In genomic region chr12:4271433-4272013, GRCh38 we compare ENCODE assay signal across 9 cellular contexts. TPM values are rescaled to one million over a fixed set of nuclear protein-coding genes. Genes with fewer than 3 reads are reported as not detected.
DNase-seq lines count a peak whose midpoint lies in the region; ATAC-seq and TF ChIP-seq lines count a peak whose summit lies in the region.
"Had no signal": no experiment of that assay in that cellular context is flagged by ENCODE, and none has a peak within 500 bp of the region (broad histone marks: within the 10 kb centered on the region; RNA-seq: fewer than 3 reads in every experiment).

No MANE protein-coding gene starts in this region.

- TF ChIP-seq CTCF in GM06990 (IDR thresholded peaks at IDR 0.05; ENCODE audit: insufficient read depth, low read length, poor library complexity, severe bottlenecking) = no peak
- TF ChIP-seq CTCF in OCI-LY3 (IDR thresholded peaks at IDR 0.05; ENCODE audit: low read depth, low read length) = no peak
- TF ChIP-seq CTCF in neural cell (IDR thresholded peaks at IDR 0.05; ENCODE audit: poor library complexity, severe bottlenecking) = no peak

- peaks cover 6% of the 10 kb centered on the region for H3K36me3 Mint-ChIP-seq in dendritic cell treated with granulocyte-macrophage colony-stimulating factor and Interleukin-4, amounts not matched to agents 40 ng/mL and 50 ng/mL, for 4 days (ENCODE audit: low read depth)

- peak; percentile 8 for ATAC-seq in GM21723 (IDR thresholded peaks at IDR 0.05; ENCODE audit: unreplicated experiment)

- H3K27me3 ChIP-seq in GM06990 (replicated peaks; ENCODE audit: control insufficient read depth, insufficient read depth, low read length) (no peaks in the 10 kb centered on the region), OCI-LY3 (ENCODE audit: low read depth, low read length) (no peaks in the 10 kb centered on the region), neural cell (ENCODE audit: insufficient read depth, low read depth, low read length) (peaks cover 91% of the 10 kb centered on the region)

- peak overlapping the region; percentile 86 for H3K27ac ChIP-seq in OCI-LY3 (ENCODE audit: low read length)
- no peak overlapping the region for H3K27ac ChIP-seq in neural cell (ENCODE audit: low read length)
- H3K27ac ChIP-seq: SK-N-MC had no signal

- no peaks in the 10 kb centered on the region for H3K9me3 ChIP-seq in OCI-LY3 (ENCODE audit: insufficient read depth, low read length)
- H3K9me3 ChIP-seq in neural cell (ENCODE audit: low read length) = no peaks in the 10 kb centered on the region

- H3K4me3 ChIP-seq in GM06990 (replicated peaks; ENCODE audit: low read depth, low read length) = peak overlapping the region; percentile 66
- peak overlapping the region; percentile 77 for H3K4me3 ChIP-seq in OCI-LY3 (ENCODE audit: low read length)
- H3K4me3 ChIP-seq in neural cell (ENCODE audit: low read length) = peak overlapping the region; percentile 90

- H4K20me1 ChIP-seq in OCI-LY3 (ENCODE audit: insufficient read depth, low read length) (peaks cover 8% of the 10 kb centered on the region), neural cell (ENCODE audit: insufficient read depth) (no peaks in the 10 kb centered on the region)

- H3K4me3 Mint-ChIP-seq in dendritic cell treated with granulocyte-macrophage colony-stimulating factor and Interleukin-4, amounts not matched to agents 40 ng/mL and 50 ng/mL, for 4 days = peak overlapping the region; percentile 66

- H3K4me1 Mint-ChIP-seq in dendritic cell treated with granulocyte-macrophage colony-stimulating factor and Interleukin-4, amounts not matched to agents 40 ng/mL and 50 ng/mL, for 4 days (ENCODE audit: low read depth) = peaks cover 68% of the 10 kb centered on the region

- H3K27me3 Mint-ChIP-seq in dendritic cell treated with granulocyte-macrophage colony-stimulating factor and Interleukin-4, amounts not matched to agents 40 ng/mL and 50 ng/mL, for 4 days = peaks cover 80% of the 10 kb centered on the region

- peaks cover 6% of the 10 kb centered on the region for H3K36me3 ChIP-seq in GM06990 (ENCODE audit: control insufficient read depth, insufficient read depth, low read length)
- peaks cover 28% of the 10 kb centered on the region for H3K36me3 ChIP-seq in OCI-LY3 (replicated peaks; ENCODE audit: low read depth, low read length)
- no peaks in the 10 kb centered on the region for H3K36me3 ChIP-seq in neural cell (ENCODE audit: insufficient read depth, low read length)

- peak overlapping the region; percentile 95 for H3K9ac ChIP-seq in OCI-LY3 (ENCODE audit: low read length)
- H3K9ac ChIP-seq in neural cell (ENCODE audit: low read length) = peak overlapping the region; percentile 43

- H3K79me2 ChIP-seq in OCI-LY3 (ENCODE audit: low read length) (peaks cover 55% of the 10 kb centered on the region), neural cell (replicated peaks; ENCODE audit: insufficient read depth, low read length) (peaks cover 27% of the 10 kb centered on the region)

- peak overlapping the region; percentile 76 for H3K27ac Mint-ChIP-seq in dendritic cell treated with granulocyte-macrophage colony-stimulating factor and Interleukin-4, amounts not matched to agents 40 ng/mL and 50 ng/mL, for 4 days

- H2AFZ ChIP-seq in OCI-LY3 (ENCODE audit: low read depth, low read length) (no peak overlapping the region), neural cell (ENCODE audit: low read depth, low read length) (no peak overlapping the region)

- intact Hi-C loops in dendritic cell treated with granulocyte-macrophage colony-stimulating factor and Interleukin-4, amounts not matched to agents 40 ng/mL and 50 ng/mL, for 4 days (cut with micrococcal nuclease) = loop anchor here (1.0 to 5.0 kb wide), 2 partner anchors 56 to 399 kb away; partner anchors contain the start of gene PARP11

- no peak for TF ChIP-seq EP300 in neural cell (conservative IDR thresholded peaks at IDR 0.05; ENCODE audit: poor library complexity, severe bottlenecking)

- no peaks in the 10 kb centered on the region for H3K9me3 Mint-ChIP-seq in dendritic cell treated with granulocyte-macrophage colony-stimulating factor and Interleukin-4, amounts not matched to agents 40 ng/mL and 50 ng/mL, for 4 days

- H3F3A ChIP-seq in neural cell (ENCODE audit: insufficient read depth, low read length, poor library complexity, severe bottlenecking) = peaks cover 6% of the 10 kb centered on the region

- H3K4me2 ChIP-seq in OCI-LY3 (ENCODE audit: low read length) (peak overlapping the region; percentile 92), neural cell (ENCODE audit: low read length) (no peak overlapping the region)

- H3K9me2 ChIP-seq in neural cell (ENCODE audit: insufficient read depth, low read length) = no peaks in the 10 kb centered on the region

- H3K4me1 ChIP-seq in OCI-LY3 (ENCODE audit: low read length) = peaks cover 28% of the 10 kb centered on the region

- no peak for TF ChIP-seq RAD21 in neural cell (conservative IDR thresholded peaks at IDR 0.05)

- peak; percentile 87 for DNase-seq in GM06990 (ENCODE audit: extremely low read depth, insufficient read length)
- DNase-seq in GM03348 (ENCODE audit: low spot score) = no peak
- DNase-seq in COR-L47 (lab: John Stamatoyannopoulos, UW) = no peak
- no peak for DNase-seq in NCI-H226

TF ChIP-seq in neural cell, 6 proteins besides CTCF, POLR2A, EP300 and RAD21:
- no peak for TF ChIP-seq REST (IDR thresholded peaks at IDR 0.05; ENCODE audit: borderline replicate concordance)
- TF ChIP-seq POLR2AphosphoS5 (IDR thresholded peaks at IDR 0.05) = peak; percentile 25

RNA-seq across cellular contexts. Expression of gene CCND2, which starts 2.0 kb away (rescaled TPM):
- 13.7 and 16.9 TPM in 2 replicates for polyA plus RNA-seq in neural cell
- 36.7 and 39.2 TPM in 2 replicates for polyA minus RNA-seq in neural cell

RNA-seq across cellular contexts. Expression of gene TIGAR, which starts 49.5 kb away (rescaled TPM):
- polyA plus RNA-seq in neural cell = 9.0 and 10.0 TPM in 2 replicates
- 8.3 and 9.5 TPM in 2 replicates for polyA minus RNA-seq in neural cell
